ENCODE assay signal across 17 cellular contexts in the genomic region with DNA sequence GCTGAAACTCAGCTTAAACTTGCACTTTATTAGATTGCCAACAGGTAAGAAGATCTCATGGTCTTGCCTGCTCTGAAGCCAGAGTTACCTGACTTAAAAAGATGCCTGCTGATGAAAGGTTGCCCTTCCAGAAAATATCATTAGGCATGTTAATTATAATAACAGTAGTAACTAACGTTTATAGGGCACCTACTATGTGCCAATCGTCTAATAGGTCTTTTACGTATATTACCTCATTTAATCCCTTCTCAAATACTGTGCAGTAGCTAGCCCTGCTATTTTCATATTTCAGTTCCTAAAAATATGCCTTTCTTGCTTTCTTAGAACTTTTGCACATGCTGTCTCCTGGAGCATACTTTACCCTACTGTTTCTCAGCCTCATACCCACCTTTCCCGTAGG. TPM values are rescaled to one million over a fixed set of nuclear protein-coding genes. Genes with fewer than 3 reads are reported as not detected.
DNase-seq lines count a peak whose midpoint lies in the region; ATAC-seq and TF ChIP-seq lines count a peak whose summit lies in the region.
"Had no signal": no experiment of that assay in that cellular context is flagged by ENCODE, and none has a peak within 500 bp of the region (broad histone marks: within the 10 kb centered on the region; RNA-seq: fewer than 3 reads in every experiment).

No MANE protein-coding gene starts in this region.

- H3K4me3 Mint-ChIP-seq in natural killer cell, result no peak overlapping the region
- H3K4me3 Mint-ChIP-seq in natural killer cell treated with Interleukin-12 subunit alpha and Interleukin-12 subunit beta and Interleukin-15 and Interleukin-18, amount 100 ng/mL, for 72 hours, result no peak overlapping the region
- H3K4me3 Mint-ChIP-seq: CD14-positive monocyte; CD4-positive, alpha-beta memory T cell; CD4-positive, CD25-positive, alpha-beta regulatory T cell had no signal

- no peaks in the 10 kb centered on the region for H3K27me3 ChIP-seq in H7 (ENCODE audit: control insufficient read depth, insufficient read depth, low read length)
- H3K27me3 ChIP-seq: BE2C, BLaER1 had no signal

- ATAC-seq in natural killer cell, result no peak
- ATAC-seq in natural killer cell treated with Interleukin-12 subunit alpha and Interleukin-12 subunit beta and Interleukin-15 and Interleukin-18, amount 100 ng/mL, for 72 hours, result no peak

- TF ChIP-seq CTCF in natural killer cell (IDR thresholded peaks at IDR 0.05) (no peak), HEK293 (tag by site-specific recombination; IDR thresholded peaks at IDR 0.05) (no peak)

- no peaks in the 10 kb centered on the region for H3K4me1 ChIP-seq in HEK293 (ENCODE audit: control insufficient read depth, insufficient read depth, low read length)
- H3K4me1 ChIP-seq: BE2C, BLaER1, Caco-2 had no signal

- peaks cover 54 to 55% of the 10 kb centered on the region in 2 donors for H3K4me1 Mint-ChIP-seq in natural killer cell
- H3K4me1 Mint-ChIP-seq in natural killer cell treated with Interleukin-12 subunit alpha and Interleukin-12 subunit beta and Interleukin-15 and Interleukin-18, amount 100 ng/mL, for 72 hours (ENCODE audit: low read depth in 2 of 2), result peaks cover 26 to 29% of the 10 kb centered on the region in 2 donors

- peak overlapping the region; percentile 67 to 80 for H3K27ac Mint-ChIP-seq in natural killer cell
- H3K27ac Mint-ChIP-seq in natural killer cell treated with Interleukin-12 subunit alpha and Interleukin-12 subunit beta and Interleukin-15 and Interleukin-18, amount 100 ng/mL, for 72 hours, result no peak overlapping the region
- H3K27ac Mint-ChIP-seq: CD14-positive monocyte; CD4-positive, alpha-beta memory T cell; CD4-positive, CD25-positive, alpha-beta regulatory T cell had no signal

- no peaks in the 10 kb centered on the region for H3K9me3 ChIP-seq in HEK293 (ENCODE audit: control insufficient read depth, insufficient read depth, low read depth, low read length)
- H3K9me3 ChIP-seq: BE2C, BLaER1, Caco-2 had no signal

- H3K4me3 ChIP-seq in HEK293 (ENCODE audit: low read depth, low read length) (no peak overlapping the region), H7 (ENCODE audit: insufficient read depth, low read depth, low read length) (no peak overlapping the region)
- H3K4me3 ChIP-seq: BLaER1 had no signal

- CTCF ChIA-PET in HEK293 (lab: Yijun Ruan, JAX), result interaction anchor here (0.6 to 1.3 kb wide), 5 partner anchors 18 to 297 kb away, joined by 3 to 4 read pairs (median 3); no protein-coding TSS in a partner anchor

- peaks cover 0 to 72% of the 10 kb centered on the region in 2 experiments for H3K36me3 ChIP-seq in HEK293 (ENCODE audit: control insufficient read depth in 2 of 2, insufficient read depth in 1 of 2, low read length in 2 of 2)
- H3K36me3 ChIP-seq in H7 (replicated peaks; ENCODE audit: control insufficient read depth, insufficient read depth, low read length), result peaks cover 5% of the 10 kb centered on the region; the same call in 1 of the 2 replicates

- no peaks in the 10 kb centered on the region for H3K27me3 Mint-ChIP-seq in natural killer cell (ENCODE audit: low read depth in 2 of 2)
- no peaks in the 10 kb centered on the region for H3K27me3 Mint-ChIP-seq in natural killer cell treated with Interleukin-12 subunit alpha and Interleukin-12 subunit beta and Interleukin-15 and Interleukin-18, amount 100 ng/mL, for 72 hours
- H3K27me3 Mint-ChIP-seq: CD4-positive, alpha-beta memory T cell; CD4-positive, CD25-positive, alpha-beta regulatory T cell had no signal

- H3K27ac ChIP-seq in HEK293 (ENCODE audit: extremely low read depth, low read depth, low read length), result no peak overlapping the region
- H3K27ac ChIP-seq: BLaER1 had no signal

- no peaks in the 10 kb centered on the region for H3K9me3 Mint-ChIP-seq in natural killer cell
- no peaks in the 10 kb centered on the region for H3K9me3 Mint-ChIP-seq in natural killer cell treated with Interleukin-12 subunit alpha and Interleukin-12 subunit beta and Interleukin-15 and Interleukin-18, amount 100 ng/mL, for 72 hours
- H3K9me3 Mint-ChIP-seq: CD14-positive monocyte; CD4-positive, alpha-beta memory T cell; CD4-positive, CD25-positive, alpha-beta regulatory T cell had no signal

- POLR2A ChIA-PET in HEK293 (lab: Yijun Ruan, JAX), result no interaction called here

- intact Hi-C loops in natural killer cell (cut with micrococcal nuclease), result no loop called here

- H3K36me3 Mint-ChIP-seq in natural killer cell, result peaks cover 49% of the 10 kb centered on the region
- H3K36me3 Mint-ChIP-seq in natural killer cell treated with Interleukin-12 subunit alpha and Interleukin-12 subunit beta and Interleukin-15 and Interleukin-18, amount 100 ng/mL, for 72 hours, result peaks cover 45% of the 10 kb centered on the region

- DNase-seq in natural killer cell (no peak), RKO (ENCODE audit: low spot score) (no peak), H7 (no peak)
- DNase-seq in natural killer cell treated with Interleukin-12 subunit alpha and Interleukin-12 subunit beta and Interleukin-15 and Interleukin-18, amount 100 ng/mL, for 72 hours (ENCODE audit: low spot score), result no peak
- DNase-seq: 8988T; ACHN; BE2C; C1 segment of cervical spinal cord; Caco-2; Calu3; CD4-positive, alpha-beta memory T cell; CD4-positive, CD25-positive, alpha-beta regulatory T cell; DMS79 treated with DMSO at 0.1 percent for 48 hours; GF-D8 had no signal

TF ChIP-seq in HEK293, 187 proteins besides CTCF, POLR2A, EP300 and RAD21:
- TF ChIP-seq, protein P1, sequence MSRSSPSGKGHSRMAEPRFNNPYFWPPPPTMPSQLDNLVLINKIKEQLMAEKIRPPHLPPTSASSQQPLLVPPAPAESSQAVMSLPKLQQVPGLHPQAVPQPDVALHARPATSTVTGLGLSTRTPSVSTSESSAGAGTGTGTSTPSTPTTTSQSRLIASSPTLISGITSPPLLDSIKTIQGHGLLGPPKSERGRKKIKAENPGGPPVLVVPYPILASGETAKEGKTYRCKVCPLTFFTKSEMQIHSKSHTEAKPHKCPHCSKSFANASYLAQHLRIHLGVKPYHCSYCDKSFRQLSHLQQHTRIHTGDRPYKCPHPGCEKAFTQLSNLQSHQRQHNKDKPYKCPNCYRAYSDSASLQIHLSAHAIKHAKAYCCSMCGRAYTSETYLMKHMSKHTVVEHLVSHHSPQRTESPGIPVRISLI (tag by site-specific recombination; IDR thresholded peaks at IDR 0.05), result no peak
- TF ChIP-seq, protein P2, sequence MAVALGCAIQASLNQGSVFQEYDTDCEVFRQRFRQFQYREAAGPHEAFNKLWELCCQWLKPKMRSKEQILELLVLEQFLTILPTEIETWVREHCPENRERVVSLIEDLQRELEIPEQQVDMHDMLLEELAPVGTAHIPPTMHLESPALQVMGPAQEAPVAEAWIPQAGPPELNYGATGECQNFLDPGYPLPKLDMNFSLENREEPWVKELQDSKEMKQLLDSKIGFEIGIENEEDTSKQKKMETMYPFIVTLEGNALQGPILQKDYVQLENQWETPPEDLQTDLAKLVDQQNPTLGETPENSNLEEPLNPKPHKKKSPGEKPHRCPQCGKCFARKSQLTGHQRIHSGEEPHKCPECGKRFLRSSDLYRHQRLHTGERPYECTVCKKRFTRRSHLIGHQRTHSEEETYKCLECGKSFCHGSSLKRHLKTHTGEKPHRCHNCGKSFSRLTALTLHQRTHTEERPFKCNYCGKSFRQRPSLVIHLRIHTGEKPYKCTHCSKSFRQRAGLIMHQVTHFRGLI (tag by site-specific recombination; IDR thresholded peaks at IDR 0.05), result no peak
- TF ChIP-seq ZNF664 (tag by site-specific recombination; IDR thresholded peaks at IDR 0.05), result 0 out of 2 replicates have a peak, but pooled peaks have one; percentile 12

RNA-seq across cellular contexts. Expression of a gene that starts 40.1 kb away (rescaled TPM):
- total RNA-seq in natural killer cell, result 100 to 1,000 TPM in 2 of 3 donors, 10 to 100 TPM in 1; 78.0 to 120 (median 113) TPM
- 100 to 1,000 TPM in 1 of 2 donors, 10 to 100 TPM in 1; 62.7 to 105 TPM for total RNA-seq in natural killer cell treated with Interleukin-12 subunit alpha and Interleukin-12 subunit beta and Interleukin-15 and Interleukin-18, amount 100 ng/mL, for 72 hours
- 16.9 and 23.4 TPM in 2 replicates for total RNA-seq in H7 (2014; rRNA removed; shearing (Covaris generic))

Comparison
In these comparisons a context has a peak if more than half of its experiments do, and no peak if none do; other contexts are left out.
1. H3K27ac Mint-ChIP-seq: peak in natural killer cell (2 of 2); none in natural killer cell treated with Interleukin-12 subunit alpha and Interleukin-12 subunit beta and Interleukin-15 and Interleukin-18, amount 100 ng/mL, for 72 hours (0 of 2).